Comparison of ENCODE assay signal across 1 cellular context in genomic region chr6:43506667-43507471, GRCh38.
A peak's percentile ranks its signal among the peaks of the same experiment; 100 is the strongest.
TF ChIP-seq lines count a peak whose summit lies in the region.

No MANE protein-coding gene starts in this region.

TF ChIP-seq in K562, 482 proteins besides CTCF, POLR2A, EP300 and RAD21 (continued from another document and continues in another):
- TF ChIP-seq MTA3 (IDR thresholded peaks at IDR 0.05; ENCODE audit: borderline replicate concordance) (0 out of 2 replicates have a peak, but pooled peaks have one; percentile 48), JUN (IDR thresholded peaks at IDR 0.05; ENCODE audit: borderline replicate concordance, low read depth, low read length) (no peak), JUN (CRISPR knock-in tag; IDR thresholded peaks at IDR 0.05; ENCODE audit: borderline replicate concordance) (no peak), ZNF41 (CRISPR knock-in tag; conservative IDR thresholded peaks at IDR 0.05) (no peak), CTCFL (IDR thresholded peaks at IDR 0.05; ENCODE audit: borderline replicate concordance, insufficient read depth, low read depth, low read length, poor library complexity, severe bottlenecking) (peak; percentile 94), PHF20 (IDR thresholded peaks at IDR 0.05; ENCODE audit: partially characterized antibody) (no peak), HDGF (IDR thresholded peaks at IDR 0.05) (no peak), JUND (IDR thresholded peaks at IDR 0.05; ENCODE audit: borderline replicate concordance, low read depth, low read length) (no peak), JUND (tag; IDR thresholded peaks at IDR 0.05; ENCODE audit: borderline replicate concordance, low read depth, low read length) (no peak; the same call in 2 of the 3 replicates), MEF2A (IDR thresholded peaks at IDR 0.05; ENCODE audit: control insufficient read depth, low read depth, low read length) (no peak), ATF4 (CRISPR knock-in tag; IDR thresholded peaks at IDR 0.05) (no peak), HMG20B (CRISPR knock-in tag; IDR thresholded peaks at IDR 0.05) (no peak), KAT8 (IDR thresholded peaks at IDR 0.05; ENCODE audit: low read depth) (no peak), SMARCE1 (IDR thresholded peaks at IDR 0.05) (no peak), COPS2 (conservative IDR thresholded peaks at IDR 0.05) (no peak), TBP (optimal IDR thresholded peaks at IDR 0.05; ENCODE audit: low read depth, low read length) (no peak), POLR2H (tag; IDR thresholded peaks at IDR 0.05; ENCODE audit: low read depth) (no peak), BCL6 (CRISPR knock-in tag; IDR thresholded peaks at IDR 0.05) (no peak), ZNF184 (CRISPR knock-in tag; IDR thresholded peaks at IDR 0.05) (no peak), PHB (CRISPR knock-in tag; IDR thresholded peaks at IDR 0.05) (no peak), ZNF717 (CRISPR knock-in tag; IDR thresholded peaks at IDR 0.05) (no peak), CAMTA2 (CRISPR knock-in tag; conservative IDR thresholded peaks at IDR 0.05) (no peak), RFX5 (IDR thresholded peaks at IDR 0.05; ENCODE audit: low read depth, low read length) (no peak), KHSRP (IDR thresholded peaks at IDR 0.05) (no peak), ARNT (IDR thresholded peaks at IDR 0.05) (0 out of 4 replicates have a peak, but pooled peaks of 1 of the 2 experiments have one; percentile 21), THRA (IDR thresholded peaks at IDR 0.05) (no peak), SRSF7 (optimal IDR thresholded peaks at IDR 0.05; ENCODE audit: low read depth, low read length) (no peak), TRIM28 (IDR thresholded peaks at IDR 0.05) (no peak), ELF2 (CRISPR knock-in tag; IDR thresholded peaks at IDR 0.05) (no peak), DDX20 (tag; IDR thresholded peaks at IDR 0.05; ENCODE audit: low read depth) (no peak), ZNF785 (CRISPR knock-in tag; IDR thresholded peaks at IDR 0.05) (no peak), RBFOX2 (IDR thresholded peaks at IDR 0.05; ENCODE audit: low read depth, low read length) (no peak), ZNF740 (CRISPR knock-in tag; IDR thresholded peaks at IDR 0.05) (peak; percentile 41; the same call in 1 of the 2 replicates), ZNF740 (tag; IDR thresholded peaks at IDR 0.05) (no peak)
- TF ChIP-seq, protein P1, sequence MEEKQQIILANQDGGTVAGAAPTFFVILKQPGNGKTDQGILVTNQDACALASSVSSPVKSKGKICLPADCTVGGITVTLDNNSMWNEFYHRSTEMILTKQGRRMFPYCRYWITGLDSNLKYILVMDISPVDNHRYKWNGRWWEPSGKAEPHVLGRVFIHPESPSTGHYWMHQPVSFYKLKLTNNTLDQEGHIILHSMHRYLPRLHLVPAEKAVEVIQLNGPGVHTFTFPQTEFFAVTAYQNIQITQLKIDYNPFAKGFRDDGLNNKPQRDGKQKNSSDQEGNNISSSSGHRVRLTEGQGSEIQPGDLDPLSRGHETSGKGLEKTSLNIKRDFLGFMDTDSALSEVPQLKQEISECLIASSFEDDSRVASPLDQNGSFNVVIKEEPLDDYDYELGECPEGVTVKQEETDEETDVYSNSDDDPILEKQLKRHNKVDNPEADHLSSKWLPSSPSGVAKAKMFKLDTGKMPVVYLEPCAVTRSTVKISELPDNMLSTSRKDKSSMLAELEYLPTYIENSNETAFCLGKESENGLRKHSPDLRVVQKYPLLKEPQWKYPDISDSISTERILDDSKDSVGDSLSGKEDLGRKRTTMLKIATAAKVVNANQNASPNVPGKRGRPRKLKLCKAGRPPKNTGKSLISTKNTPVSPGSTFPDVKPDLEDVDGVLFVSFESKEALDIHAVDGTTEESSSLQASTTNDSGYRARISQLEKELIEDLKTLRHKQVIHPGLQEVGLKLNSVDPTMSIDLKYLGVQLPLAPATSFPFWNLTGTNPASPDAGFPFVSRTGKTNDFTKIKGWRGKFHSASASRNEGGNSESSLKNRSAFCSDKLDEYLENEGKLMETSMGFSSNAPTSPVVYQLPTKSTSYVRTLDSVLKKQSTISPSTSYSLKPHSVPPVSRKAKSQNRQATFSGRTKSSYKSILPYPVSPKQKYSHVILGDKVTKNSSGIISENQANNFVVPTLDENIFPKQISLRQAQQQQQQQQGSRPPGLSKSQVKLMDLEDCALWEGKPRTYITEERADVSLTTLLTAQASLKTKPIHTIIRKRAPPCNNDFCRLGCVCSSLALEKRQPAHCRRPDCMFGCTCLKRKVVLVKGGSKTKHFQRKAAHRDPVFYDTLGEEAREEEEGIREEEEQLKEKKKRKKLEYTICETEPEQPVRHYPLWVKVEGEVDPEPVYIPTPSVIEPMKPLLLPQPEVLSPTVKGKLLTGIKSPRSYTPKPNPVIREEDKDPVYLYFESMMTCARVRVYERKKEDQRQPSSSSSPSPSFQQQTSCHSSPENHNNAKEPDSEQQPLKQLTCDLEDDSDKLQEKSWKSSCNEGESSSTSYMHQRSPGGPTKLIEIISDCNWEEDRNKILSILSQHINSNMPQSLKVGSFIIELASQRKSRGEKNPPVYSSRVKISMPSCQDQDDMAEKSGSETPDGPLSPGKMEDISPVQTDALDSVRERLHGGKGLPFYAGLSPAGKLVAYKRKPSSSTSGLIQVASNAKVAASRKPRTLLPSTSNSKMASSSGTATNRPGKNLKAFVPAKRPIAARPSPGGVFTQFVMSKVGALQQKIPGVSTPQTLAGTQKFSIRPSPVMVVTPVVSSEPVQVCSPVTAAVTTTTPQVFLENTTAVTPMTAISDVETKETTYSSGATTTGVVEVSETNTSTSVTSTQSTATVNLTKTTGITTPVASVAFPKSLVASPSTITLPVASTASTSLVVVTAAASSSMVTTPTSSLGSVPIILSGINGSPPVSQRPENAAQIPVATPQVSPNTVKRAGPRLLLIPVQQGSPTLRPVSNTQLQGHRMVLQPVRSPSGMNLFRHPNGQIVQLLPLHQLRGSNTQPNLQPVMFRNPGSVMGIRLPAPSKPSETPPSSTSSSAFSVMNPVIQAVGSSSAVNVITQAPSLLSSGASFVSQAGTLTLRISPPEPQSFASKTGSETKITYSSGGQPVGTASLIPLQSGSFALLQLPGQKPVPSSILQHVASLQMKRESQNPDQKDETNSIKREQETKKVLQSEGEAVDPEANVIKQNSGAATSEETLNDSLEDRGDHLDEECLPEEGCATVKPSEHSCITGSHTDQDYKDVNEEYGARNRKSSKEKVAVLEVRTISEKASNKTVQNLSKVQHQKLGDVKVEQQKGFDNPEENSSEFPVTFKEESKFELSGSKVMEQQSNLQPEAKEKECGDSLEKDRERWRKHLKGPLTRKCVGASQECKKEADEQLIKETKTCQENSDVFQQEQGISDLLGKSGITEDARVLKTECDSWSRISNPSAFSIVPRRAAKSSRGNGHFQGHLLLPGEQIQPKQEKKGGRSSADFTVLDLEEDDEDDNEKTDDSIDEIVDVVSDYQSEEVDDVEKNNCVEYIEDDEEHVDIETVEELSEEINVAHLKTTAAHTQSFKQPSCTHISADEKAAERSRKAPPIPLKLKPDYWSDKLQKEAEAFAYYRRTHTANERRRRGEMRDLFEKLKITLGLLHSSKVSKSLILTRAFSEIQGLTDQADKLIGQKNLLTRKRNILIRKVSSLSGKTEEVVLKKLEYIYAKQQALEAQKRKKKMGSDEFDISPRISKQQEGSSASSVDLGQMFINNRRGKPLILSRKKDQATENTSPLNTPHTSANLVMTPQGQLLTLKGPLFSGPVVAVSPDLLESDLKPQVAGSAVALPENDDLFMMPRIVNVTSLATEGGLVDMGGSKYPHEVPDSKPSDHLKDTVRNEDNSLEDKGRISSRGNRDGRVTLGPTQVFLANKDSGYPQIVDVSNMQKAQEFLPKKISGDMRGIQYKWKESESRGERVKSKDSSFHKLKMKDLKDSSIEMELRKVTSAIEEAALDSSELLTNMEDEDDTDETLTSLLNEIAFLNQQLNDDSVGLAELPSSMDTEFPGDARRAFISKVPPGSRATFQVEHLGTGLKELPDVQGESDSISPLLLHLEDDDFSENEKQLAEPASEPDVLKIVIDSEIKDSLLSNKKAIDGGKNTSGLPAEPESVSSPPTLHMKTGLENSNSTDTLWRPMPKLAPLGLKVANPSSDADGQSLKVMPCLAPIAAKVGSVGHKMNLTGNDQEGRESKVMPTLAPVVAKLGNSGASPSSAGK (IDR thresholded peaks at IDR 0.05), result no peak
- TF ChIP-seq, protein P2, sequence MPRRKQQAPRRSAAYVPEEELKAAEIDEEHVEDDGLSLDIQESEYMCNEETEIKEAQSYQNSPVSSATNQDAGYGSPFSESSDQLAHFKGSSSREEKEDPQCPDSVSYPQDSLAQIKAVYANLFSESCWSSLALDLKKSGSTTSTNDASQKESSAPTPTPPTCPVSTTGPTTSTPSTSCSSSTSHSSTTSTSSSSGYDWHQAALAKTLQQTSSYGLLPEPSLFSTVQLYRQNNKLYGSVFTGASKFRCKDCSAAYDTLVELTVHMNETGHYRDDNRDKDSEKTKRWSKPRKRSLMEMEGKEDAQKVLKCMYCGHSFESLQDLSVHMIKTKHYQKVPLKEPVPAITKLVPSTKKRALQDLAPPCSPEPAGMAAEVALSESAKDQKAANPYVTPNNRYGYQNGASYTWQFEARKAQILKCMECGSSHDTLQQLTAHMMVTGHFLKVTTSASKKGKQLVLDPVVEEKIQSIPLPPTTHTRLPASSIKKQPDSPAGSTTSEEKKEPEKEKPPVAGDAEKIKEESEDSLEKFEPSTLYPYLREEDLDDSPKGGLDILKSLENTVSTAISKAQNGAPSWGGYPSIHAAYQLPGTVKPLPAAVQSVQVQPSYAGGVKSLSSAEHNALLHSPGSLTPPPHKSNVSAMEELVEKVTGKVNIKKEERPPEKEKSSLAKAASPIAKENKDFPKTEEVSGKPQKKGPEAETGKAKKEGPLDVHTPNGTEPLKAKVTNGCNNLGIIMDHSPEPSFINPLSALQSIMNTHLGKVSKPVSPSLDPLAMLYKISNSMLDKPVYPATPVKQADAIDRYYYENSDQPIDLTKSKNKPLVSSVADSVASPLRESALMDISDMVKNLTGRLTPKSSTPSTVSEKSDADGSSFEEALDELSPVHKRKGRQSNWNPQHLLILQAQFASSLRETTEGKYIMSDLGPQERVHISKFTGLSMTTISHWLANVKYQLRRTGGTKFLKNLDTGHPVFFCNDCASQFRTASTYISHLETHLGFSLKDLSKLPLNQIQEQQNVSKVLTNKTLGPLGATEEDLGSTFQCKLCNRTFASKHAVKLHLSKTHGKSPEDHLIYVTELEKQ (CRISPR knock-in tag; IDR thresholded peaks at IDR 0.05), result no peak
- TF ChIP-seq, protein P3, sequence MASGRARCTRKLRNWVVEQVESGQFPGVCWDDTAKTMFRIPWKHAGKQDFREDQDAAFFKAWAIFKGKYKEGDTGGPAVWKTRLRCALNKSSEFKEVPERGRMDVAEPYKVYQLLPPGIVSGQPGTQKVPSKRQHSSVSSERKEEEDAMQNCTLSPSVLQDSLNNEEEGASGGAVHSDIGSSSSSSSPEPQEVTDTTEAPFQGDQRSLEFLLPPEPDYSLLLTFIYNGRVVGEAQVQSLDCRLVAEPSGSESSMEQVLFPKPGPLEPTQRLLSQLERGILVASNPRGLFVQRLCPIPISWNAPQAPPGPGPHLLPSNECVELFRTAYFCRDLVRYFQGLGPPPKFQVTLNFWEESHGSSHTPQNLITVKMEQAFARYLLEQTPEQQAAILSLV (tag; IDR thresholded peaks at IDR 0.05), result no peak
- TF ChIP-seq, protein P4, sequence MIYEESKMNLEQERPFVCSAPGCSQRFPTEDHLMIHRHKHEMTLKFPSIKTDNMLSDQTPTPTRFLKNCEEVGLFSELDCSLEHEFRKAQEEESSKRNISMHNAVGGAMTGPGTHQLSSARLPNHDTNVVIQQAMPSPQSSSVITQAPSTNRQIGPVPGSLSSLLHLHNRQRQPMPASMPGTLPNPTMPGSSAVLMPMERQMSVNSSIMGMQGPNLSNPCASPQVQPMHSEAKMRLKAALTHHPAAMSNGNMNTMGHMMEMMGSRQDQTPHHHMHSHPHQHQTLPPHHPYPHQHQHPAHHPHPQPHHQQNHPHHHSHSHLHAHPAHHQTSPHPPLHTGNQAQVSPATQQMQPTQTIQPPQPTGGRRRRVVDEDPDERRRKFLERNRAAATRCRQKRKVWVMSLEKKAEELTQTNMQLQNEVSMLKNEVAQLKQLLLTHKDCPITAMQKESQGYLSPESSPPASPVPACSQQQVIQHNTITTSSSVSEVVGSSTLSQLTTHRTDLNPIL (CRISPR knock-in tag; IDR thresholded peaks at IDR 0.05), result no peak
